In the genomic region with DNA sequence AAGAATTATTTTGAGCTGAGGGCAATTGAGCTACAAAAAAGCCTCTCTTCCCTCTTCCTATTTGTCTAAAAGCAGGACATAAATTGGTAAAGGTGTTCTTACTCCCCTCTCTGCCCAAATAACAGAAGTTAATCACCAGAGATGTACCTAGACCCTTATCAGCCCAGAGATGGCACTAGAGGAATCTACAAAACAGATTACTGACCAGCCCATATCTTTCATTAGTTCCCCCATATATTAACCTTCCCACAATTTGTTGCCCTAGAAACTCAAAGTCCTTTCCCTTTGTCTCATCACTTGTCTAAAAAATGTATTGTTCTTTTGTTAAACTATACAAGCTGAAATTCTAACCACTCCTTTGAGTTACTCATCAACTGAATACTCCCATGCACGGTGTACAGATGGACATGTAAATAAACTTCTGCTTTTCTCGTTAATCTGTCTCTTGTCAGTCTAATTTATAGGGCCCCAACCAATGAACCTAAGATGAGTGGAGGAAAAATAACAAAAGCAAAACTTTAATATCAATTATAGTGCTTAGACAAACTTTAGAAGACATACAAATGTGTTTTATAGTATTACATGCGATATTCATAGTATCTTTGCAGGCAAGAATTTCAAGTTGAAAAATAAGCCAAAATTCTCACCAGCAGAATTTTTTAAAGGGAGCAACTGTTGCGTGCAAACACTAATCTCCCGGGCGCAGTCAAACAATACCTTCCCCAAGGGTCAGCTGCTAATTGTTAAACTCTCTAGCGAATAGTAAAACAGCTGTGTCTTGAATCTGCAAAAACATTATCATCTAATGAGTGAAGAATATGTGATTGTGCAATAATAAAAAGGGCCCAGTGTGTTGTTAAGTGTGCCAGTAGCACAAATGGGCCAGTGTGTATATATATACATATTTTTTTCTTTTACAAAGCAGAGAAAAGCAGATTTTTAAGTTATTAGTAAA, we compare ENCODE assay signal across 1 cellular context.
TF ChIP-seq lines count a peak whose summit lies in the region.

No MANE protein-coding gene starts in this region.

TF ChIP-seq in SK-N-SH, 30 proteins besides CTCF, POLR2A, EP300 and RAD21 (continued from another document):
- TF ChIP-seq, protein P1, sequence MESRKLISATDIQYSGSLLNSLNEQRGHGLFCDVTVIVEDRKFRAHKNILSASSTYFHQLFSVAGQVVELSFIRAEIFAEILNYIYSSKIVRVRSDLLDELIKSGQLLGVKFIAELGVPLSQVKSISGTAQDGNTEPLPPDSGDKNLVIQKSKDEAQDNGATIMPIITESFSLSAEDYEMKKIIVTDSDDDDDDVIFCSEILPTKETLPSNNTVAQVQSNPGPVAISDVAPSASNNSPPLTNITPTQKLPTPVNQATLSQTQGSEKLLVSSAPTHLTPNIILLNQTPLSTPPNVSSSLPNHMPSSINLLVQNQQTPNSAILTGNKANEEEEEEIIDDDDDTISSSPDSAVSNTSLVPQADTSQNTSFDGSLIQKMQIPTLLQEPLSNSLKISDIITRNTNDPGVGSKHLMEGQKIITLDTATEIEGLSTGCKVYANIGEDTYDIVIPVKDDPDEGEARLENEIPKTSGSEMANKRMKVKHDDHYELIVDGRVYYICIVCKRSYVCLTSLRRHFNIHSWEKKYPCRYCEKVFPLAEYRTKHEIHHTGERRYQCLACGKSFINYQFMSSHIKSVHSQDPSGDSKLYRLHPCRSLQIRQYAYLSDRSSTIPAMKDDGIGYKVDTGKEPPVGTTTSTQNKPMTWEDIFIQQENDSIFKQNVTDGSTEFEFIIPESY (IDR thresholded peaks at IDR 0.05; ENCODE audit: borderline replicate concordance, low read depth): no peak
